Comparison of ENCODE assay signal across 8 cellular contexts in genomic region chr1:243851129-243851756, GRCh38. TPM values are rescaled to one million over a fixed set of nuclear protein-coding genes. Genes with fewer than 3 reads are reported as not detected.
DNase-seq lines count a peak whose midpoint lies in the region; ATAC-seq and TF ChIP-seq lines count a peak whose summit lies in the region.

No MANE protein-coding gene starts in this region.

- H3K9me3 ChIP-seq in heart left ventricle: peaks cover 0 to 3% (median 0%) of the 10 kb centered on the region in 12 donors
- no peaks in the 10 kb centered on the region for H3K9me3 ChIP-seq in esophagus muscularis mucosa

- DNase-seq in heart left ventricle (no peak), Right ventricle myocardium superior (no peak), RWPE1 (ENCODE audit: low spot score) (no peak), esophagus muscularis mucosa (ENCODE audit: extremely low spot score) (no peak), osteocyte (ENCODE audit: extremely low spot score, unreplicated experiment) (no peak), KG1 (lab: John Stamatoyannopoulos, UW) (no peak)

- POLR2A ChIA-PET in RWPE1 (lab: Yijun Ruan, JAX; ENCODE audit: low non-redundant PET): no interaction called here

- TF ChIP-seq POLR2A in heart left ventricle (IDR thresholded peaks at IDR 0.05) (no peak), esophagus muscularis mucosa (IDR thresholded peaks at IDR 0.05; ENCODE audit: low read depth) (no peak)

- CTCF ChIA-PET in RWPE1 (lab: Yijun Ruan, JAX): interaction anchor here (0.7 kb wide), 1 partner anchor 20 kb away, joined by 5 read pairs; no protein-coding TSS in a partner anchor

- WGBS in heart left ventricle, 4 donors: 4 to 7% (median 5%) methylated on average over 18 to 20 of the region's 20 CpGs
- 3% methylated on average over 19 of the region's 20 CpGs for WGBS in esophagus muscularis mucosa

- TF ChIP-seq CTCF in heart left ventricle (IDR thresholded peaks at IDR 0.05) (no peak), RWPE1 (conservative IDR thresholded peaks at IDR 0.05; ENCODE audit: low read depth) (no peak), esophagus muscularis mucosa (IDR thresholded peaks at IDR 0.05) (no peak), osteocyte (IDR thresholded peaks at IDR 0.05) (no peak)

- no peaks in the 10 kb centered on the region for H3K9me3 Mint-ChIP-seq in osteocyte (ENCODE audit: unreplicated experiment)

- H3K4me1 Mint-ChIP-seq in osteocyte (ENCODE audit: unreplicated experiment): peaks cover 37% of the 10 kb centered on the region

- ATAC-seq in heart left ventricle (peak in 1 of 4 donors; percentile 10), Right ventricle myocardium superior (ENCODE audit: poor library complexity) (no peak), HG02840 (IDR thresholded peaks at IDR 0.05; ENCODE audit: low FRiP score, unreplicated experiment) (no peak), GM21619 (IDR thresholded peaks at IDR 0.05; ENCODE audit: unreplicated experiment) (no peak)

- H3K27me3 Mint-ChIP-seq in osteocyte (ENCODE audit: unreplicated experiment): no peaks in the 10 kb centered on the region

- H3K4me1 ChIP-seq in heart left ventricle (peaks cover 0 to 24% (median 8%) of the 10 kb centered on the region in 12 donors), esophagus muscularis mucosa (peaks cover 3 to 30% (median 28%) of the 10 kb centered on the region in 4 donors)

- peak overlapping the region; percentile 85 for H3K27ac Mint-ChIP-seq in osteocyte (ENCODE audit: unreplicated experiment)

- intact Hi-C loops in heart left ventricle (cut with DNase I) (loop anchor here in 6 of 10 donors (2.0 to 10.0 kb wide), 6 partner anchors 66 to 424 kb away; partner anchors contain the start of gene ZBTB18 (in 1 of the 6)), Right ventricle myocardium superior (cut with DNase I) (no loop called here), esophagus muscularis mucosa (cut with DNase I) (loop anchor here (5.0 kb wide), 2 partner anchors 144 to 421 kb away; no protein-coding TSS in a partner anchor)

- H3K27ac ChIP-seq in heart left ventricle (peak overlapping the region; percentile 90 to 98 (median 94)), RWPE1 (peak overlapping the region; percentile 92), esophagus muscularis mucosa (replicated peaks in 1 of 4) (peak overlapping the region; percentile 97 to 99 (median 99))

- H3K36me3 Mint-ChIP-seq in osteocyte (ENCODE audit: unreplicated experiment): no peaks in the 10 kb centered on the region

- H3K4me3 ChIP-seq in heart left ventricle: peak overlapping the region; percentile 73 to 90 (median 80)
- H3K4me3 ChIP-seq in esophagus muscularis mucosa: peak overlapping the region; percentile 93 to 99 (median 96)

- H3K4me3 Mint-ChIP-seq in osteocyte (ENCODE audit: unreplicated experiment): peak overlapping the region; percentile 82

- H3K27me3 ChIP-seq in heart left ventricle (peaks cover 0 to 24% (median 0%) of the 10 kb centered on the region in 9 donors), esophagus muscularis mucosa (no peaks in the 10 kb centered on the region)

- no peak for TF ChIP-seq EP300 in esophagus muscularis mucosa (IDR thresholded peaks at IDR 0.05)

- H3K36me3 ChIP-seq in heart left ventricle (no peaks in the 10 kb centered on the region), esophagus muscularis mucosa (no peaks in the 10 kb centered on the region)

RNA-seq across cellular contexts. Expression of gene AKT3, which starts 1.2 kb away (rescaled TPM):
- total RNA-seq in heart left ventricle (10 to 100 TPM; 12.1 to 27.9 (median 19.9) TPM), Right ventricle myocardium superior (20.6 TPM), esophagus muscularis mucosa (100 to 1,000 TPM in 1 of 4 donors, 10 to 100 TPM in 3; 63.9 to 104 (median 74.2) TPM), osteocyte (107 and 112 TPM in 2 replicates)
- 1 to 10 TPM; 3.2 to 8.6 TPM for polyA plus RNA-seq in heart left ventricle
